Comparison of ENCODE assay signal across 11 cellular contexts in genomic region chr11:64644348-64645242, GRCh38. TPM values are rescaled to one million over a fixed set of nuclear protein-coding genes. Genes with fewer than 3 reads are reported as not detected.
DNase-seq lines count a peak whose midpoint lies in the region; ATAC-seq and TF ChIP-seq lines count a peak whose summit lies in the region.
"Had no signal": no experiment of that assay in that cellular context is flagged by ENCODE, and none has a peak within 500 bp of the region (broad histone marks: within the 10 kb centered on the region; RNA-seq: fewer than 3 reads in every experiment).

No MANE protein-coding gene starts in this region.

- H3K4me3 ChIP-seq in BE2C (ENCODE audit: low read depth, low read length), result no peak overlapping the region
- peak overlapping the region; percentile 58 for H3K4me3 ChIP-seq in iPS-18c (ENCODE audit: insufficient read depth, low read depth, low read length)
- H3K4me3 ChIP-seq: upper lobe of right lung had no signal

- H3K4me1 ChIP-seq in BE2C, result no peaks in the 10 kb centered on the region
- H3K4me1 ChIP-seq: upper lobe of right lung had no signal

- no peaks in the 10 kb centered on the region for H3K36me3 ChIP-seq in BE2C
- H3K36me3 ChIP-seq: upper lobe of right lung had no signal

- peak; percentile 14 for DNase-seq in BE2C
- peak; percentile 63 for DNase-seq in RPMI8226
- no peak for DNase-seq in COR-L47 (lab: John Stamatoyannopoulos, UW)
- no peak for DNase-seq in SW 1271 (lab: John Stamatoyannopoulos, UW)
- DNase-seq: GF-D8, NCI-H524 treated with DMSO at 0.1 percent for 48 hours, upper lobe of right lung had no signal

- H3K27me3 ChIP-seq in BE2C, result peaks cover 25% of the 10 kb centered on the region

- ATAC-seq in GM19455 (IDR thresholded peaks at IDR 0.05; ENCODE audit: unreplicated experiment), result no peak
- no peak for ATAC-seq in HG03095 (IDR thresholded peaks at IDR 0.05; ENCODE audit: unreplicated experiment)
- ATAC-seq: upper lobe of right lung had no signal

- TF ChIP-seq CTCF in BE2C (IDR thresholded peaks at IDR 0.05; ENCODE audit: low read depth, low read length), result 0 out of 2 replicates have a peak, but pooled peaks have one; percentile 9
- peak; percentile 24; the same call in 1 of the 2 replicates for TF ChIP-seq CTCF in GM12874 (IDR thresholded peaks at IDR 0.05; ENCODE audit: insufficient read depth, low read depth, low read length)

- H3K9me3 ChIP-seq in BE2C (no peaks in the 10 kb centered on the region), iPS-18c (ENCODE audit: control insufficient read depth, insufficient read depth, low read length) (peaks cover 2% of the 10 kb centered on the region)
- H3K9me3 ChIP-seq: upper lobe of right lung had no signal

RNA-seq across cellular contexts. Expression of gene SLC22A12, which starts 53.6 kb away (rescaled TPM):
- polyA plus RNA-seq in BE2C (2012; ENCODE audit: insufficient read depth, insufficient read length, low read depth), result not detected

Comparison
In these comparisons a context has a peak if more than half of its experiments do, and no peak if none do; other contexts are left out.
1. DNase-seq: peak in BE2C (single experiment) and RPMI8226 (single experiment); none in COR-L47 (single experiment) and SW 1271 (0 of 2).